Comparison of ENCODE assay signal across 2 cellular contexts in genomic region chr11:62013266-62014157, GRCh38.
TF ChIP-seq lines count a peak whose summit lies in the region.

No MANE protein-coding gene starts in this region.

TF ChIP-seq in HCT116, 20 proteins besides CTCF, POLR2A, EP300 and RAD21:
- TF ChIP-seq EGR1 (IDR thresholded peaks at IDR 0.05; ENCODE audit: low read depth) (no peak), SP1 (IDR thresholded peaks at IDR 0.05; ENCODE audit: low read depth) (peak; percentile 51)

TF ChIP-seq in HepG2, 621 proteins besides CTCF, POLR2A, EP300 and RAD21 (continues in another document):
- TF ChIP-seq ZNF704 (CRISPR knock-in tag; IDR thresholded peaks at IDR 0.05; ENCODE audit: borderline replicate concordance) (no peak), ZFP82 (CRISPR knock-in tag; IDR thresholded peaks at IDR 0.05; ENCODE audit: borderline replicate concordance) (no peak), HNF4A (CRISPR knock-in tag; IDR thresholded peaks at IDR 0.05) (no peak), BHLHE40 (IDR thresholded peaks at IDR 0.05; ENCODE audit: low read length) (peak; percentile 79), KLF6 (CRISPR knock-in tag; IDR thresholded peaks at IDR 0.05) (no peak), RERE (CRISPR knock-in tag; IDR thresholded peaks at IDR 0.05; ENCODE audit: low read depth) (no peak), ZNF18 (CRISPR knock-in tag; IDR thresholded peaks at IDR 0.05; ENCODE audit: insufficient replicate concordance) (no peak), YEATS2 (CRISPR knock-in tag; IDR thresholded peaks at IDR 0.05; ENCODE audit: borderline replicate concordance) (no peak), GATA4 (IDR thresholded peaks at IDR 0.05; ENCODE audit: borderline replicate concordance, low read depth) (no peak), HCFC1 (IDR thresholded peaks at IDR 0.05; ENCODE audit: low read depth, low read length) (no peak), SOX5 (CRISPR knock-in tag; IDR thresholded peaks at IDR 0.05; ENCODE audit: borderline replicate concordance) (0 out of 2 replicates have a peak, but pooled peaks have one; percentile 33), ZNF121 (CRISPR knock-in tag; IDR thresholded peaks at IDR 0.05) (no peak), ZNF547 (CRISPR knock-in tag; IDR thresholded peaks at IDR 0.05) (no peak), MAX (IDR thresholded peaks at IDR 0.05) (0 out of 2 replicates have a peak, but pooled peaks have one; percentile 7), MED13 (CRISPR knock-in tag; IDR thresholded peaks at IDR 0.05) (no peak), MTERF4 (CRISPR knock-in tag; IDR thresholded peaks at IDR 0.05) (no peak), EZH2 (conservative IDR thresholded peaks at IDR 0.05; ENCODE audit: low read depth, low read length) (no peak), HNRNPL (IDR thresholded peaks at IDR 0.05; ENCODE audit: low read depth, low read length) (0 out of 2 replicates have a peak, but pooled peaks have one; percentile 20), KLF12 (CRISPR knock-in tag; IDR thresholded peaks at IDR 0.05; ENCODE audit: borderline replicate concordance) (no peak), ZSCAN20 (CRISPR knock-in tag; IDR thresholded peaks at IDR 0.05; ENCODE audit: borderline replicate concordance) (no peak), SUZ12 (IDR thresholded peaks at IDR 0.05; ENCODE audit: low read depth, low read length) (no peak), ZNF331 (CRISPR knock-in tag; IDR thresholded peaks at IDR 0.05) (no peak), ZNF740 (CRISPR knock-in tag; IDR thresholded peaks at IDR 0.05) (peak; percentile 83), ZMYM4 (CRISPR knock-in tag; IDR thresholded peaks at IDR 0.05) (no peak), ZNF773 (CRISPR knock-in tag; IDR thresholded peaks at IDR 0.05; ENCODE audit: borderline replicate concordance) (no peak), ZNF710 (CRISPR knock-in tag; IDR thresholded peaks at IDR 0.05; ENCODE audit: borderline replicate concordance) (no peak), ZNF570 (CRISPR knock-in tag; IDR thresholded peaks at IDR 0.05; ENCODE audit: borderline replicate concordance) (no peak), MBD4 (IDR thresholded peaks at IDR 0.05; ENCODE audit: borderline replicate concordance, low read length) (no peak), ZNF724P (CRISPR knock-in tag; IDR thresholded peaks at IDR 0.05; ENCODE audit: borderline replicate concordance) (no peak), ZNF720 (CRISPR knock-in tag; IDR thresholded peaks at IDR 0.05) (no peak), HNRNPLL (IDR thresholded peaks at IDR 0.05; ENCODE audit: low read depth, low read length, poor library complexity, severe bottlenecking) (no peak), IRF2 (CRISPR knock-in tag; IDR thresholded peaks at IDR 0.05) (no peak), SNAPC2 (CRISPR knock-in tag; IDR thresholded peaks at IDR 0.05) (no peak), ZFAT (CRISPR knock-in tag; conservative IDR thresholded peaks at IDR 0.05) (no peak), ZNF687 (CRISPR knock-in tag; IDR thresholded peaks at IDR 0.05) (peak; percentile 45), RNF219 (CRISPR knock-in tag; IDR thresholded peaks at IDR 0.05) (no peak), SRSF1 (optimal IDR thresholded peaks at IDR 0.05; ENCODE audit: low read depth, low read length) (no peak), ZNF256 (CRISPR knock-in tag; conservative IDR thresholded peaks at IDR 0.05) (no peak), THRA (CRISPR knock-in tag; IDR thresholded peaks at IDR 0.05; ENCODE audit: borderline replicate concordance) (no peak), HDAC6 (IDR thresholded peaks at IDR 0.05; ENCODE audit: low read depth, low read length) (no peak)
